8 cellular contexts compared by ENCODE assay signal in the genomic region with DNA sequence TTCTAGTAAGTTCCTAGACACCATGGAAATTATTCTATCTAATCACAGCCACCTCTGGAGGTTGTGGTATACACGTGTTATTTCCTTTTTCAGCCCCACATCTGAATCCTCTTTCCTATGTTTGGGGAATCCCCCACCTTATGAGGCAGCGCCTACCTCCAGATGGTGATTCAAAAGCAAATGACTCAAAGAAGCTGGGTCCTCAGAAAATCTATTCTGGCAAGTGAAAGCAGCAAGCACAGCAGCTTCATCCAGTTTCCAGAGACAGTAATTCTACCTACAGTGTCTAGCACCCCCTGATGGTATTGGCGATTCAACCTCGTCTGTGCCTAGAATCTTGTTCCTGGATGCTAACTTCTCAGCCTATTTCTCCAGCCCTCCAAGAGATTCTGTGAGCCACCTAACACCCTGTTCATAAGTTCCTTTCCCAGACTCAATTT. TPM values are rescaled to one million over a fixed set of nuclear protein-coding genes. Genes with fewer than 3 reads are reported as not detected.
DNase-seq lines count a peak whose midpoint lies in the region; ATAC-seq, FAIRE-seq and TF ChIP-seq lines count a peak whose summit lies in the region.

No MANE protein-coding gene starts in this region.

- peaks cover 31% of the 10 kb centered on the region for H3K4me1 Mint-ChIP-seq in activated T-cell treated with anti-CD3 and anti-CD28 coated beads, Interleukin-2, amount 50 U/mL, for 72 hours (ENCODE audit: low read depth)

- 20 to 35% (median 22%) methylated on average over 4 of the region's 4 CpGs for WGBS in small intestine, 3 donors

- H3K27me3 ChIP-seq in small intestine (ENCODE audit: control insufficient read depth in 2 of 2, insufficient read depth in 2 of 2, low read length in 2 of 2): no peaks in the 10 kb centered on the region

- no peaks in the 10 kb centered on the region for H3K27me3 Mint-ChIP-seq in activated T-cell treated with anti-CD3 and anti-CD28 coated beads, Interleukin-2, amount 50 U/mL, for 72 hours (ENCODE audit: low read depth)

- no peak overlapping the region for H3K27ac ChIP-seq in small intestine (ENCODE audit: low read depth in 1 of 2, low read length in 1 of 2)

- H3K36me3 ChIP-seq in small intestine (ENCODE audit: control insufficient read depth in 2 of 2, insufficient read depth in 2 of 2, low read length in 2 of 2): peaks cover 0 to 2% of the 10 kb centered on the region in 2 donors

- peak; percentile 90 for ATAC-seq in GM18505 (IDR thresholded peaks at IDR 0.05; ENCODE audit: unreplicated experiment)
- ATAC-seq in HG02885 (IDR thresholded peaks at IDR 0.05; ENCODE audit: poor library complexity, unreplicated experiment): peak; percentile 89
- ATAC-seq in activated T-cell treated with anti-CD3 and anti-CD28 coated beads, Interleukin-2, amount 50 U/mL, for 72 hours (replicated peaks in 1 of 2): peak; percentile 95

- H3K4me1 ChIP-seq in small intestine (ENCODE audit: control insufficient read depth in 2 of 2, insufficient read depth in 1 of 2, low read depth in 1 of 2, low read length in 1 of 2): no peaks in the 10 kb centered on the region

- FAIRE-seq in small intestine (lab: Jason Lieb, UNC): no peak

- peak overlapping the region; percentile 75 for H3K27ac Mint-ChIP-seq in activated T-cell treated with anti-CD3 and anti-CD28 coated beads, Interleukin-2, amount 50 U/mL, for 72 hours

- no peaks in the 10 kb centered on the region for H3K9me3 Mint-ChIP-seq in activated T-cell treated with anti-CD3 and anti-CD28 coated beads, Interleukin-2, amount 50 U/mL, for 72 hours

- no peak overlapping the region for H3K4me3 ChIP-seq in small intestine (ENCODE audit: low read depth in 1 of 2, low read length in 2 of 2)

- TF ChIP-seq POLR2A in GM18505 (IDR thresholded peaks at IDR 0.05; ENCODE audit: borderline replicate concordance, extremely low read depth, insufficient read depth, insufficient read length): no peak

- peak; percentile 36 for DNase-seq in AG09319 (ENCODE audit: extremely low read depth, low read depth)
- peak; percentile 69 for DNase-seq in NCI-H69 (lab: John Stamatoyannopoulos, UW)
- DNase-seq in activated T-cell treated with anti-CD3 and anti-CD28 coated beads, Interleukin-2, amount 50 U/mL, for 72 hours: peak; percentile 57 to 63
- peak; percentile 67 for DNase-seq in germinal center (ENCODE audit: low spot score)
- DNase-seq in small intestine: peak; percentile 61
- no peak for DNase-seq in KG1 (lab: John Stamatoyannopoulos, UW)

- peaks cover 0 to 2% of the 10 kb centered on the region in 2 donors for H3K36me3 Mint-ChIP-seq in activated T-cell treated with anti-CD3 and anti-CD28 coated beads, Interleukin-2, amount 50 U/mL, for 72 hours (ENCODE audit: insufficient read depth in 2 of 2)

- peak overlapping the region; percentile 65 to 78 for H3K4me3 Mint-ChIP-seq in activated T-cell treated with anti-CD3 and anti-CD28 coated beads, Interleukin-2, amount 50 U/mL, for 72 hours

- no peaks in the 10 kb centered on the region for H3K9me3 ChIP-seq in small intestine (ENCODE audit: control insufficient read depth, low read depth)

- peak; percentile 63 for TF ChIP-seq CTCF in AG09319 (IDR thresholded peaks at IDR 0.05; ENCODE audit: low read depth, low read length)

RNA-seq across cellular contexts. Expression of gene STRBP, which starts 43.0 kb away (rescaled TPM):
- total RNA-seq in activated T-cell treated with anti-CD3 and anti-CD28 coated beads, Interleukin-2, amount 50 U/mL, for 72 hours: 10 to 100 TPM; 25.5 to 28.7 TPM
- polyA plus RNA-seq in small intestine: 10 to 100 TPM; 13.8 to 23.0 (median 22.9) TPM
